Comparison of ENCODE assay signal across 6 cellular contexts in genomic region chr1:155834927-155835399, GRCh38. TPM values are rescaled to one million over a fixed set of nuclear protein-coding genes. Genes with fewer than 3 reads are reported as not detected.
DNase-seq lines count a peak whose midpoint lies in the region; TF ChIP-seq lines count a peak whose summit lies in the region.
"Not testable (repeated sequence)": the region's sequence is repeated elsewhere in the genome, so short reads cannot be mapped to it uniquely, and the experiment has no call there.

No MANE protein-coding gene starts in this region.

- H3K79me2 ChIP-seq in neural progenitor cell (ENCODE audit: low read depth): peaks cover 77% of the 10 kb centered on the region

- not testable (repeated sequence) for H3K9me3 Mint-ChIP-seq in CD8-positive, alpha-beta memory T cell; endodermal cell; neural progenitor cell

- H3K4me3 Mint-ChIP-seq in CD8-positive, alpha-beta memory T cell; endodermal cell: not testable (repeated sequence)
- peak overlapping the region; percentile 73 for H3K4me3 Mint-ChIP-seq in neural progenitor cell

- H3K27ac Mint-ChIP-seq in CD8-positive, alpha-beta memory T cell; endodermal cell: not testable (repeated sequence)
- peak overlapping the region; percentile 95 for H3K27ac Mint-ChIP-seq in neural progenitor cell

- H3K9me3 ChIP-seq in CD8-positive, alpha-beta memory T cell (ENCODE audit: low read length); HEK293 (ENCODE audit: control insufficient read depth, insufficient read depth, low read depth, low read length); endodermal cell (ENCODE audit: control insufficient read depth, low read length); neural progenitor cell (ENCODE audit: low read depth): not testable (repeated sequence)

- H3F3A ChIP-seq in neural progenitor cell (ENCODE audit: low read depth): peaks cover 24% of the 10 kb centered on the region

- H2AFZ ChIP-seq in neural progenitor cell (replicated peaks): not testable (repeated sequence)

- not testable (repeated sequence) for H4K20me1 ChIP-seq in neural progenitor cell (ENCODE audit: low read depth)

- H3K4me2 ChIP-seq in neural progenitor cell: not testable (repeated sequence)

- not testable (repeated sequence) for H3K27me3 Mint-ChIP-seq in CD8-positive, alpha-beta memory T cell; endodermal cell (ENCODE audit: insufficient read depth); neural progenitor cell (ENCODE audit: insufficient read depth, low read depth)

- not testable (repeated sequence) for H3K4me3 ChIP-seq in CD8-positive, alpha-beta memory T cell (ENCODE audit: low read length); HEK293 (ENCODE audit: low read depth, low read length); brain microvascular endothelial cell (ENCODE audit: low read depth, low read length); endodermal cell (ENCODE audit: low read length); neural progenitor cell

- not testable (repeated sequence) for H3K4me1 ChIP-seq in CD8-positive, alpha-beta memory T cell (ENCODE audit: insufficient read depth, low read length); HEK293 (ENCODE audit: control insufficient read depth, insufficient read depth, low read length); endodermal cell (ENCODE audit: control insufficient read depth, insufficient read depth, low read length); neural progenitor cell

- H3K36me3 ChIP-seq in CD8-positive, alpha-beta memory T cell (ENCODE audit: insufficient read depth, low read length); brain microvascular endothelial cell (replicated peaks); neural progenitor cell: not testable (repeated sequence)
- H3K36me3 ChIP-seq in HEK293 (ENCODE audit: control insufficient read depth in 2 of 2, insufficient read depth in 1 of 2, low read length in 2 of 2) (peaks cover 0 to 13% of the 10 kb centered on the region in 2 experiments), endodermal cell (ENCODE audit: control insufficient read depth, insufficient read depth, low read length) (peaks cover 24% of the 10 kb centered on the region)

- CTCF ChIA-PET in CD8-positive, alpha-beta memory T cell (lab: Charles Lee); HEK293 (lab: Yijun Ruan, JAX): not testable (repeated sequence)

- POLR2A ChIA-PET in CD8-positive, alpha-beta memory T cell (lab: Charles Lee); HEK293 (lab: Yijun Ruan, JAX): not testable (repeated sequence)

- 86% methylated on average over 8 of the region's 9 CpGs; no CpG with 5 or more reads in 1 of the 2 experiments for WGBS in endodermal cell (ENCODE audit: insufficient coverage in 1 of 2, insufficient read length in 1 of 2), 2 experiments

- H3K27me3 ChIP-seq in CD8-positive, alpha-beta memory T cell (ENCODE audit: insufficient read depth, low read length, poor library complexity, severe bottlenecking); brain microvascular endothelial cell (replicated peaks); endodermal cell (ENCODE audit: control insufficient read depth, insufficient read depth, low read length, poor library complexity, severe bottlenecking); neural progenitor cell: not testable (repeated sequence)

- H3K27ac ChIP-seq in CD8-positive, alpha-beta memory T cell (ENCODE audit: low read depth, low read length): peak overlapping the region; percentile 67
- not testable (repeated sequence) for H3K27ac ChIP-seq in HEK293 (ENCODE audit: extremely low read depth, low read depth, low read length)
- H3K27ac ChIP-seq in brain microvascular endothelial cell: peak overlapping the region; percentile 88
- peak overlapping the region; percentile 83 for H3K27ac ChIP-seq in endodermal cell (ENCODE audit: low read depth, low read length)
- H3K27ac ChIP-seq in neural progenitor cell: peak overlapping the region; percentile 82

- H3K9ac ChIP-seq in endodermal cell (ENCODE audit: extremely low read depth, low read length, poor library complexity, severe bottlenecking); neural progenitor cell: not testable (repeated sequence)

- TF ChIP-seq CTCF in HEK293 (tag by site-specific recombination; IDR thresholded peaks at IDR 0.05); brain microvascular endothelial cell (IDR thresholded peaks at IDR 0.05; ENCODE audit: low read depth, low read length, missing control alignments); endodermal cell (conservative IDR thresholded peaks at IDR 0.05); neural progenitor cell (IDR thresholded peaks at IDR 0.05): not testable (repeated sequence)

- not testable (repeated sequence) for DNase-seq in CD8-positive, alpha-beta memory T cell; brain microvascular endothelial cell; endodermal cell; neural progenitor cell (ENCODE audit: low spot score)
- peak; percentile 2 for DNase-seq in activated CD8-positive, alpha-beta memory T cell treated with anti-CD3 and anti-CD28 coated beads, Interleukin-2, amount 50 U/mL, for 48 hours

- in situ Hi-C loops in brain microvascular endothelial cell (cut with HindIII; ENCODE audit: low pct_ligation_motif_present, low sequenced_read_pairs): not testable (repeated sequence)

- peaks cover 0 to 23% (median 13%) of the 10 kb centered on the region in 3 donors for H3K36me3 Mint-ChIP-seq in CD8-positive, alpha-beta memory T cell
- H3K36me3 Mint-ChIP-seq in endodermal cell (ENCODE audit: low read depth) (peaks cover 40% of the 10 kb centered on the region), neural progenitor cell (peaks cover 23% of the 10 kb centered on the region)

- H3K4me1 Mint-ChIP-seq in CD8-positive, alpha-beta memory T cell: peaks cover 23 to 46% (median 38%) of the 10 kb centered on the region in 3 donors
- not testable (repeated sequence) for H3K4me1 Mint-ChIP-seq in endodermal cell
- H3K4me1 Mint-ChIP-seq in neural progenitor cell: peaks cover 43% of the 10 kb centered on the region

TF ChIP-seq in HEK293, 187 proteins besides CTCF, POLR2A, EP300 and RAD21:
- TF ChIP-seq WT1 (tag by site-specific recombination; IDR thresholded peaks at IDR 0.05): 0 out of 2 replicates have a peak, but pooled peaks have one; percentile 22

RNA-seq across cellular contexts. Expression of gene GON4L, which starts 22.1 kb away (rescaled TPM):
- total RNA-seq in CD8-positive, alpha-beta memory T cell: 10 to 100 TPM; 53.3 to 60.8 TPM
- 42.9 TPM for polyA plus RNA-seq in CD8-positive, alpha-beta memory T cell
- total RNA-seq in endodermal cell: 10 to 100 TPM; 62.7 to 64.6 TPM
- polyA plus RNA-seq in endodermal cell (2013, experiment 1 of 2): 30.6 TPM
- polyA plus RNA-seq in endodermal cell (2013, experiment 2 of 2): 27.4 TPM
- 31.4 and 41.8 TPM in 2 replicates for total RNA-seq in neural progenitor cell (ENCODE audit: low replicate concordance)

RNA-seq across cellular contexts. Expression of gene SYT11, which starts 24.4 kb away (rescaled TPM):
- total RNA-seq in CD8-positive, alpha-beta memory T cell: 10 to 100 TPM; 22.7 TPM
- polyA plus RNA-seq in CD8-positive, alpha-beta memory T cell: 19.3 TPM
- total RNA-seq in endodermal cell: 1 to 10 TPM in 1 of 2 donors, under 1 TPM in 1; 0.40 to 5.0 TPM
- polyA plus RNA-seq in endodermal cell (2013, experiment 1 of 2): 16.1 TPM
- polyA plus RNA-seq in endodermal cell (2013, experiment 2 of 2): 14.0 TPM
- total RNA-seq in neural progenitor cell (ENCODE audit: low replicate concordance): 6.3 TPM in 2 replicates
